11 cellular contexts compared by ENCODE assay signal in genomic region chr20:17936791-17937687, GRCh38. TPM values are rescaled to one million over a fixed set of nuclear protein-coding genes. Genes with fewer than 3 reads are reported as not detected.
DNase-seq lines count a peak whose midpoint lies in the region; ATAC-seq and TF ChIP-seq lines count a peak whose summit lies in the region.
"Had no signal": no experiment of that assay in that cellular context is flagged by ENCODE, and none has a peak within 500 bp of the region (broad histone marks: within the 10 kb centered on the region; RNA-seq: fewer than 3 reads in every experiment).

No MANE protein-coding gene starts in this region.

- peaks cover 18% of the 10 kb centered on the region for H3K36me3 Mint-ChIP-seq in osteocyte (ENCODE audit: unreplicated experiment)
- H3K36me3 Mint-ChIP-seq in natural killer cell treated with Interleukin-12 subunit alpha and Interleukin-12 subunit beta and Interleukin-15 and Interleukin-18, amount 100 ng/mL, for 72 hours = no peaks in the 10 kb centered on the region

- H3K9me3 ChIP-seq in cardiac muscle cell (ENCODE audit: low read depth) = no peaks in the 10 kb centered on the region
- H3K9me3 ChIP-seq: A549 had no signal

- H3K4me3 Mint-ChIP-seq in osteocyte (ENCODE audit: unreplicated experiment) = peak overlapping the region; percentile 16
- H3K4me3 Mint-ChIP-seq in natural killer cell treated with Interleukin-12 subunit alpha and Interleukin-12 subunit beta and Interleukin-15 and Interleukin-18, amount 100 ng/mL, for 72 hours = no peak overlapping the region

- H3K27me3 Mint-ChIP-seq in osteocyte (ENCODE audit: unreplicated experiment) = no peaks in the 10 kb centered on the region
- no peaks in the 10 kb centered on the region for H3K27me3 Mint-ChIP-seq in natural killer cell treated with Interleukin-12 subunit alpha and Interleukin-12 subunit beta and Interleukin-15 and Interleukin-18, amount 100 ng/mL, for 72 hours

- peaks cover 37% of the 10 kb centered on the region for H3K4me1 ChIP-seq in cardiac muscle cell (ENCODE audit: low read depth)
- H3K4me1 ChIP-seq: A549 had no signal

- no peak for TF ChIP-seq CTCF in cardiac muscle cell (IDR thresholded peaks at IDR 0.05; ENCODE audit: low read depth, low read length)
- no peak for TF ChIP-seq CTCF in osteocyte (IDR thresholded peaks at IDR 0.05)

- H3K9me3 Mint-ChIP-seq in osteocyte (ENCODE audit: unreplicated experiment) = no peaks in the 10 kb centered on the region
- H3K9me3 Mint-ChIP-seq in natural killer cell treated with Interleukin-12 subunit alpha and Interleukin-12 subunit beta and Interleukin-15 and Interleukin-18, amount 100 ng/mL, for 72 hours = no peaks in the 10 kb centered on the region

- peak overlapping the region; percentile 53 for H3K27ac ChIP-seq in cardiac muscle cell
- H3K27ac ChIP-seq: A549 had no signal

- no peaks in the 10 kb centered on the region for H3K27me3 ChIP-seq in cardiac muscle cell

- peaks cover 7% of the 10 kb centered on the region for H3K36me3 ChIP-seq in cardiac muscle cell

- H3K27ac Mint-ChIP-seq in osteocyte (ENCODE audit: unreplicated experiment) = peak overlapping the region; percentile 96
- H3K27ac Mint-ChIP-seq in natural killer cell treated with Interleukin-12 subunit alpha and Interleukin-12 subunit beta and Interleukin-15 and Interleukin-18, amount 100 ng/mL, for 72 hours = peak overlapping the region in 1 of 2 donors; percentile 28

- ATAC-seq in Right ventricle myocardium inferior = peak; percentile 77
- ATAC-seq in natural killer cell treated with Interleukin-12 subunit alpha and Interleukin-12 subunit beta and Interleukin-15 and Interleukin-18, amount 100 ng/mL, for 72 hours = no peak
- no peak for ATAC-seq in HG03354 (IDR thresholded peaks at IDR 0.05; ENCODE audit: poor library complexity, severe bottlenecking, unreplicated experiment)
- no peak for ATAC-seq in HG03097 (IDR thresholded peaks at IDR 0.05; ENCODE audit: low FRiP score, unreplicated experiment)

- H3K4me3 ChIP-seq in cardiac muscle cell = no peak overlapping the region
- H3K4me3 ChIP-seq: A549 had no signal

- intact Hi-C loops in Right ventricle myocardium inferior (cut with DNase I) (loop anchor here (5.0 kb wide), 1 partner anchor 255 kb away; the partner anchor contains the start of gene RRBP1), cardiac septum (cut with DNase I) (loop anchor here (5.0 to 10.0 kb wide), 2 partner anchors 40 to 402 kb away; partner anchors contain the start of gene BFSP1)

- DNase-seq in Right ventricle myocardium inferior (ENCODE audit: missing footprints) (peak; percentile 82), cardiac septum (ENCODE audit: low spot score) (no peak), cardiac muscle cell (ENCODE audit: low read depth in 1 of 2, low spot score in 1 of 2) (peak; percentile 51 to 73), osteocyte (ENCODE audit: extremely low spot score, unreplicated experiment) (peak; percentile 91), inferior parietal cortex (ENCODE audit: extremely low spot score) (no peak)
- DNase-seq in natural killer cell treated with Interleukin-12 subunit alpha and Interleukin-12 subunit beta and Interleukin-15 and Interleukin-18, amount 100 ng/mL, for 72 hours (ENCODE audit: low spot score) = no peak
- DNase-seq: activated CD8-positive, alpha-beta memory T cell treated with anti-CD3 and anti-CD28 coated beads for 24 hours; NCI-H1436 had no signal

- H3K4me1 Mint-ChIP-seq in osteocyte (ENCODE audit: unreplicated experiment) = peaks cover 90% of the 10 kb centered on the region
- peaks cover 12 to 16% of the 10 kb centered on the region in 2 donors for H3K4me1 Mint-ChIP-seq in natural killer cell treated with Interleukin-12 subunit alpha and Interleukin-12 subunit beta and Interleukin-15 and Interleukin-18, amount 100 ng/mL, for 72 hours (ENCODE audit: low read depth in 2 of 2)

RNA-seq across cellular contexts. Expression of gene SNX5, which starts 31.6 kb away (rescaled TPM):
- total RNA-seq in Right ventricle myocardium inferior (45.0 TPM), cardiac septum (42.1 TPM), cardiac muscle cell (95.4 and 144 TPM in 2 replicates), osteocyte (140 and 147 TPM in 2 replicates)
- polyA plus RNA-seq in cardiac muscle cell = 105 and 173 TPM in 2 replicates
- total RNA-seq in natural killer cell treated with Interleukin-12 subunit alpha and Interleukin-12 subunit beta and Interleukin-15 and Interleukin-18, amount 100 ng/mL, for 72 hours = 100 to 1,000 TPM; 114 to 255 TPM

RNA-seq across cellular contexts. Expression of gene MGME1, which starts 31.8 kb away (rescaled TPM):
- total RNA-seq in Right ventricle myocardium inferior (13.0 TPM), cardiac septum (9.5 TPM), cardiac muscle cell (12.3 and 15.9 TPM in 2 replicates), osteocyte (38.5 and 40.5 TPM in 2 replicates)
- 27.2 and 34.9 TPM in 2 replicates for polyA plus RNA-seq in cardiac muscle cell
- total RNA-seq in natural killer cell treated with Interleukin-12 subunit alpha and Interleukin-12 subunit beta and Interleukin-15 and Interleukin-18, amount 100 ng/mL, for 72 hours = 10 to 100 TPM; 20.2 to 30.3 TPM

Comparison
In these comparisons a context has a peak if more than half of its experiments do, and no peak if none do; other contexts are left out.
1. DNase-seq: peak in Right ventricle myocardium inferior (single experiment), cardiac muscle cell (2 of 2) and osteocyte (single experiment); none in cardiac septum (single experiment), natural killer cell treated with Interleukin-12 subunit alpha and Interleukin-12 subunit beta and Interleukin-15 and Interleukin-18, amount 100 ng/mL, for 72 hours (single experiment) and inferior parietal cortex (single experiment).